ENCODE assay signal across 10 cellular contexts in the genomic region with DNA sequence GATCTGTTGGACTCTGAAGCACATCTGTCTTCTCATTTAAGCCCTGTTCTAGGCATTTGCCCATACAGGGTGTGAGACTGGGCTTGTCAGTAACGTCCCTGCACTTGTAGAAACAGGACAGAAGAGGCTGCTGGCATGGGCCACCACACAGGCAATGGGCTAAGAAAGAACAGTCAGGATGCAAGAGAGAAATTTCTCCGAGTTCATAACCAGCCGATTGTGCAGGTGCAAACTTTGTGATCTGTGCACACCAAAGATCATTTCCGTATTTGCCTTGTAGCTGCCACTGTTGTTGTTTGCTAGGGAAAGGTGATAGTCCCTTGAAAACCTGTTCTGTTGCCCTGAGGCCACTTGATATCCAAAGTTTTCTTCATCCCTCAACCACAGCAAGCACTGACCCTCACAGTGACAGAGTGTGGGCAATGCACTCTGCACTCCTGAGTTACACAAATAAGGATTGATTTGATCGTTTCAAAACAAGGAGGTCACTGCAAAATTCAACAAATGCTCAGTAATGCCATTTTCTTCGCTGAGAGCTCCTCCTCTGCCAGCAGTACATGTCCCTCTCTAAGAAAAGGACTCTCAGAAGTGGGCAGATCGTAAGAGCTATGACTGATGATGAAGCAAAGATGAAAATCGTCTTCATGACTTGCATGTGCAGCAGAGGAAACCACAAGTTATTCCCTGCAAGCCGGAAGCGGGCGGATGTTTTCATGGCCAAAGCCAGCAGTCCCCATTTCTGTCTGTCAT. TPM values are rescaled to one million over a fixed set of nuclear protein-coding genes. Genes with fewer than 3 reads are reported as not detected.
DNase-seq lines count a peak whose midpoint lies in the region; ATAC-seq and TF ChIP-seq lines count a peak whose summit lies in the region.
"Had no signal": no experiment of that assay in that cellular context is flagged by ENCODE, and none has a peak within 500 bp of the region (broad histone marks: within the 10 kb centered on the region; RNA-seq: fewer than 3 reads in every experiment).

No MANE protein-coding gene starts in this region.

- no peak overlapping the region for H3K4me3 ChIP-seq in GM12865 (ENCODE audit: low read depth, low read length)
- no peak overlapping the region for H3K4me3 ChIP-seq in OCI-LY1 (ENCODE audit: low read depth, low read length, poor library complexity, severe bottlenecking)
- no peak overlapping the region for H3K4me3 ChIP-seq in hepatocyte

- 77% methylated on average over 11 of the region's 11 CpGs for WGBS in hepatocyte (ENCODE audit: low lambda C conversion rate, missing lambda C conversion rate)

- H3K4me1 Mint-ChIP-seq in activated naive CD4-positive, alpha-beta T cell treated with anti-CD3 and anti-CD28 coated beads, Interleukin-2, amount 50 U/mL, for 24 hours: peaks cover 59% of the 10 kb centered on the region
- peaks cover 28 to 55% of the 10 kb centered on the region in 2 donors for H3K4me1 Mint-ChIP-seq in natural killer cell

- no peaks in the 10 kb centered on the region for H3F3A ChIP-seq in OCI-LY1 (ENCODE audit: insufficient read depth, low read length)

- H3K36me3 ChIP-seq in OCI-LY1 (ENCODE audit: insufficient read depth, low read length) (no peaks in the 10 kb centered on the region), hepatocyte (replicated peaks; ENCODE audit: insufficient read depth, low read depth) (no peaks in the 10 kb centered on the region)

- ATAC-seq in natural killer cell: peak; percentile 40 to 83 (median 55)

- no peak overlapping the region for H3K27ac ChIP-seq in OCI-LY1 (ENCODE audit: low read depth, low read length, poor library complexity, severe bottlenecking)
- H3K27ac ChIP-seq in hepatocyte: no peak overlapping the region

- H3K9ac ChIP-seq in OCI-LY1 (ENCODE audit: low read length): no peak overlapping the region

- DNase-seq in GM12865 (ENCODE audit: low read depth): peak; percentile 46
- no peak for DNase-seq in natural killer cell
- no peak for DNase-seq in hepatocyte (ENCODE audit: low spot score)
- DNase-seq in islet precursor cell: no peak
- DNase-seq in GM19240 (ENCODE audit: insufficient read length, low spot score): no peak
- DNase-seq in stimulated activated CD8-positive, alpha-beta memory T cell treated with anti-CD3 and anti-CD28 coated beads, Interleukin-4, amount 100 ng/mL, for 48 hours: no peak
- DNase-seq: cortex of kidney; stimulated activated CD4-positive, alpha-beta T cell treated with anti-CD3 and anti-CD28 coated beads, Interleukin-12 subunit alpha, Interleukin-12 subunit beta, amount 100 ng/mL, for 4 hours had no signal

- H3K9me2 ChIP-seq in OCI-LY1 (ENCODE audit: low read depth, low read length): no peaks in the 10 kb centered on the region
- H3K9me2 ChIP-seq in hepatocyte (replicated peaks; ENCODE audit: insufficient read depth): no peaks in the 10 kb centered on the region

- H3K9me3 Mint-ChIP-seq in activated naive CD4-positive, alpha-beta T cell treated with anti-CD3 and anti-CD28 coated beads, Interleukin-2, amount 50 U/mL, for 24 hours: no peaks in the 10 kb centered on the region
- H3K9me3 Mint-ChIP-seq in natural killer cell: no peaks in the 10 kb centered on the region

- no peak overlapping the region for H2AFZ ChIP-seq in OCI-LY1 (ENCODE audit: low read length)
- no peak overlapping the region for H2AFZ ChIP-seq in hepatocyte

- H3K4me2 ChIP-seq in OCI-LY1 (ENCODE audit: low read length): peak overlapping the region; percentile 15; the same call in 1 of the 2 replicates
- H3K4me2 ChIP-seq in hepatocyte: no peak overlapping the region

- H3K79me2 ChIP-seq in OCI-LY1 (ENCODE audit: insufficient read depth, low read length) (no peaks in the 10 kb centered on the region), hepatocyte (no peaks in the 10 kb centered on the region)

- H4K20me1 ChIP-seq in OCI-LY1 (ENCODE audit: insufficient read depth, low read length): no peaks in the 10 kb centered on the region
- H4K20me1 ChIP-seq in hepatocyte (ENCODE audit: insufficient read depth, poor library complexity, severe bottlenecking): no peaks in the 10 kb centered on the region

- H3K4me1 ChIP-seq in OCI-LY1 (ENCODE audit: insufficient read depth, low read length, severe bottlenecking) (peaks cover 34% of the 10 kb centered on the region), hepatocyte (ENCODE audit: insufficient read depth) (peaks cover 11% of the 10 kb centered on the region)

- H3K27ac Mint-ChIP-seq in activated naive CD4-positive, alpha-beta T cell treated with anti-CD3 and anti-CD28 coated beads, Interleukin-2, amount 50 U/mL, for 24 hours: peak overlapping the region; percentile 35
- peak overlapping the region in 1 of 2 donors; percentile 70 for H3K27ac Mint-ChIP-seq in natural killer cell

- H3K27me3 ChIP-seq in OCI-LY1 (ENCODE audit: insufficient read depth, low read length) (no peaks in the 10 kb centered on the region), hepatocyte (no peaks in the 10 kb centered on the region)

- no peaks in the 10 kb centered on the region for H3K9me3 ChIP-seq in OCI-LY1 (ENCODE audit: low read length)
- H3K9me3 ChIP-seq in hepatocyte (ENCODE audit: low read depth): no peaks in the 10 kb centered on the region

- H3K27me3 Mint-ChIP-seq in activated naive CD4-positive, alpha-beta T cell treated with anti-CD3 and anti-CD28 coated beads, Interleukin-2, amount 50 U/mL, for 24 hours: no peaks in the 10 kb centered on the region
- H3K27me3 Mint-ChIP-seq in natural killer cell (ENCODE audit: low read depth in 2 of 2): no peaks in the 10 kb centered on the region

- no peak for TF ChIP-seq CTCF in GM12865 (IDR thresholded peaks at IDR 0.05; ENCODE audit: insufficient read depth, low read depth, low read length, missing control alignments)
- TF ChIP-seq CTCF in OCI-LY1 (IDR thresholded peaks at IDR 0.05; ENCODE audit: low read length): no peak
- TF ChIP-seq CTCF in natural killer cell (IDR thresholded peaks at IDR 0.05): no peak
- TF ChIP-seq CTCF in hepatocyte (IDR thresholded peaks at IDR 0.05; ENCODE audit: poor library complexity): no peak

- intact Hi-C loops in natural killer cell (cut with micrococcal nuclease): no loop called here

- H3K36me3 Mint-ChIP-seq in activated naive CD4-positive, alpha-beta T cell treated with anti-CD3 and anti-CD28 coated beads, Interleukin-2, amount 50 U/mL, for 24 hours: peaks cover 1% of the 10 kb centered on the region
- H3K36me3 Mint-ChIP-seq in natural killer cell: no peaks in the 10 kb centered on the region

- peak overlapping the region; percentile 76 for H3K4me3 Mint-ChIP-seq in activated naive CD4-positive, alpha-beta T cell treated with anti-CD3 and anti-CD28 coated beads, Interleukin-2, amount 50 U/mL, for 24 hours
- H3K4me3 Mint-ChIP-seq in natural killer cell: peak overlapping the region; percentile 80

RNA-seq across cellular contexts. Expression of a gene that starts 20.2 kb away (rescaled TPM):
- total RNA-seq in natural killer cell (1,000 to 10,000 TPM; 1,044 to 1,768 (median 1,056) TPM), hepatocyte (157 and 187 TPM in 2 replicates)
- 602 and 816 TPM in 2 replicates for polyA plus RNA-seq in hepatocyte
